19 cellular contexts compared by ENCODE assay signal in genomic region chr17:20203021-20203420, GRCh38.
DNase-seq lines count a peak whose midpoint lies in the region; ATAC-seq, FAIRE-seq and TF ChIP-seq lines count a peak whose summit lies in the region.
"Had no signal": no experiment of that assay in that cellular context is flagged by ENCODE, and none has a peak within 500 bp of the region (broad histone marks: within the 10 kb centered on the region; RNA-seq: fewer than 3 reads in every experiment).

No MANE protein-coding gene starts in this region.

- H3K9ac ChIP-seq in astrocyte (ENCODE audit: low read length) = no peak overlapping the region
- H3K9ac ChIP-seq in kidney (ENCODE audit: low read length in 2 of 2) = no peak overlapping the region
- H3K9ac ChIP-seq: BLaER1 had no signal

- H3K79me2 ChIP-seq in astrocyte (ENCODE audit: insufficient read depth, low read length) = peaks cover 46% of the 10 kb centered on the region

- H3K27me3 ChIP-seq in astrocyte (ENCODE audit: insufficient read depth, low read length) = no peaks in the 10 kb centered on the region
- no peaks in the 10 kb centered on the region for H3K27me3 ChIP-seq in layer of hippocampus (ENCODE audit: control insufficient read depth, insufficient read depth, low read length)
- H3K27me3 ChIP-seq: BLaER1 had no signal

- no peak overlapping the region for H3K27ac ChIP-seq in astrocyte (ENCODE audit: low read depth, low read length)
- peak overlapping the region; percentile 24 for H3K27ac ChIP-seq in layer of hippocampus (ENCODE audit: low read depth, low read length)
- no peak overlapping the region for H3K27ac ChIP-seq in kidney (ENCODE audit: low read depth in 2 of 2, low read length in 2 of 2)
- H3K27ac ChIP-seq: 22Rv1, BLaER1, HL-60 had no signal

- intact Hi-C loops in natural killer cell (cut with micrococcal nuclease) = no loop called here
- intact Hi-C loops in kidney (cut with DNase I) = no loop called here

- H3K4me1 Mint-ChIP-seq in natural killer cell treated with Interleukin-12 subunit alpha and Interleukin-12 subunit beta and Interleukin-15 and Interleukin-18, amount 100 ng/mL, for 72 hours (ENCODE audit: low read depth in 2 of 2) = peaks cover 29 to 37% of the 10 kb centered on the region in 2 donors
- H3K4me1 Mint-ChIP-seq in natural killer cell (peaks cover 25 to 26% of the 10 kb centered on the region in 2 donors), astrocyte (ENCODE audit: low read depth, unreplicated experiment) (peaks cover 60% of the 10 kb centered on the region), nephron progenitor cell (peaks cover 33% of the 10 kb centered on the region)

- no peaks in the 10 kb centered on the region for H3K9me3 Mint-ChIP-seq in natural killer cell treated with Interleukin-12 subunit alpha and Interleukin-12 subunit beta and Interleukin-15 and Interleukin-18, amount 100 ng/mL, for 72 hours
- H3K9me3 Mint-ChIP-seq in natural killer cell (peaks cover 0 to 3% of the 10 kb centered on the region in 2 donors), astrocyte (ENCODE audit: unreplicated experiment) (peaks cover 4% of the 10 kb centered on the region), nephron progenitor cell (peaks cover 17% of the 10 kb centered on the region)

- no peaks in the 10 kb centered on the region for H3K36me3 ChIP-seq in astrocyte (ENCODE audit: insufficient read depth, low read length)
- H3K36me3 ChIP-seq in kidney (ENCODE audit: control insufficient read depth in 1 of 2, insufficient read depth in 2 of 2, low read length in 2 of 2) = no peaks in the 10 kb centered on the region

- H3K4me3 Mint-ChIP-seq in natural killer cell treated with Interleukin-12 subunit alpha and Interleukin-12 subunit beta and Interleukin-15 and Interleukin-18, amount 100 ng/mL, for 72 hours = no peak overlapping the region
- H3K4me3 Mint-ChIP-seq in natural killer cell (no peak overlapping the region), astrocyte (ENCODE audit: unreplicated experiment) (no peak overlapping the region), nephron progenitor cell (no peak overlapping the region)

- peak overlapping the region; percentile 62 to 92 for H3K27ac Mint-ChIP-seq in natural killer cell treated with Interleukin-12 subunit alpha and Interleukin-12 subunit beta and Interleukin-15 and Interleukin-18, amount 100 ng/mL, for 72 hours
- H3K27ac Mint-ChIP-seq in natural killer cell (no peak overlapping the region), astrocyte (ENCODE audit: unreplicated experiment) (peak overlapping the region; percentile 75), nephron progenitor cell (no peak overlapping the region)

- H3K4me3 ChIP-seq in astrocyte (ENCODE audit: insufficient read depth, low read depth, low read length) = no peak overlapping the region
- no peak overlapping the region for H3K4me3 ChIP-seq in kidney (ENCODE audit: low read length in 2 of 2)
- H3K4me3 ChIP-seq: BLaER1 had no signal

- no peaks in the 10 kb centered on the region for H3K9me3 ChIP-seq in astrocyte (ENCODE audit: insufficient read depth, low read depth, low read length)
- H3K9me3 ChIP-seq in kidney (ENCODE audit: control insufficient read depth in 1 of 2, low read length in 2 of 2) = no peaks in the 10 kb centered on the region

- no peak for DNase-seq in natural killer cell treated with Interleukin-12 subunit alpha and Interleukin-12 subunit beta and Interleukin-15 and Interleukin-18, amount 100 ng/mL, for 72 hours (ENCODE audit: low spot score)
- DNase-seq in natural killer cell (no peak), astrocyte (ENCODE audit: low read depth) (no peak), HK-2 (ENCODE audit: unreplicated experiment) (no peak), GM19239 (ENCODE audit: insufficient read length, low spot score) (no peak), kidney (no peak), nephron progenitor cell (no peak)
- DNase-seq: DMS153, EL, KG1, NCI-H1092, NCI-H2107, NCI-H345, NCI-H526 treated with DMSO at 0.1 percent for 48 hours, Right ventricle myocardium superior had no signal

- H3K4me2 ChIP-seq in astrocyte (ENCODE audit: low read length) = no peak overlapping the region
- H3K4me2 ChIP-seq: BLaER1 had no signal

- no peak for ATAC-seq in natural killer cell treated with Interleukin-12 subunit alpha and Interleukin-12 subunit beta and Interleukin-15 and Interleukin-18, amount 100 ng/mL, for 72 hours
- ATAC-seq in natural killer cell = no peak

- H3K36me3 Mint-ChIP-seq in natural killer cell treated with Interleukin-12 subunit alpha and Interleukin-12 subunit beta and Interleukin-15 and Interleukin-18, amount 100 ng/mL, for 72 hours = peaks cover 16% of the 10 kb centered on the region
- H3K36me3 Mint-ChIP-seq in natural killer cell (peaks cover 7% of the 10 kb centered on the region), astrocyte (ENCODE audit: low read depth, unreplicated experiment) (peaks cover 17% of the 10 kb centered on the region), nephron progenitor cell (ENCODE audit: low read depth) (peaks cover 24% of the 10 kb centered on the region)

- no peaks in the 10 kb centered on the region for H3K27me3 Mint-ChIP-seq in natural killer cell treated with Interleukin-12 subunit alpha and Interleukin-12 subunit beta and Interleukin-15 and Interleukin-18, amount 100 ng/mL, for 72 hours
- H3K27me3 Mint-ChIP-seq in natural killer cell (ENCODE audit: low read depth in 2 of 2) = no peaks in the 10 kb centered on the region
- no peaks in the 10 kb centered on the region for H3K27me3 Mint-ChIP-seq in astrocyte (ENCODE audit: low read depth, unreplicated experiment)
- H3K27me3 Mint-ChIP-seq in nephron progenitor cell (ENCODE audit: low read depth, poor library complexity) = no peaks in the 10 kb centered on the region

- H4K20me1 ChIP-seq in astrocyte (ENCODE audit: insufficient read depth, low read length) = no peaks in the 10 kb centered on the region
- H4K20me1 ChIP-seq: BLaER1 had no signal

- H2AFZ ChIP-seq in astrocyte (ENCODE audit: low read depth, low read length) = no peak overlapping the region

- FAIRE-seq in astrocyte (lab: Jason Lieb, UNC) (no peak), GM19239 (lab: Jason Lieb, UNC) (no peak), kidney (lab: Jason Lieb, UNC) (no peak)

- H3K4me1 ChIP-seq in astrocyte (ENCODE audit: insufficient read depth, low read length) = peaks cover 45% of the 10 kb centered on the region
- no peaks in the 10 kb centered on the region for H3K4me1 ChIP-seq in kidney (ENCODE audit: control insufficient read depth in 1 of 2, insufficient read depth in 1 of 2, low read depth in 1 of 2, low read length in 2 of 2)

- TF ChIP-seq CTCF in natural killer cell (IDR thresholded peaks at IDR 0.05) (no peak), astrocyte (IDR thresholded peaks at IDR 0.05; ENCODE audit: insufficient read depth, low read depth, low read length) (no peak), kidney (IDR thresholded peaks at IDR 0.05; ENCODE audit: borderline replicate concordance, extremely low read depth, insufficient read depth) (no peak), nephron progenitor cell (IDR thresholded peaks at IDR 0.05) (no peak)

Comparison
In these comparisons a context has a peak if more than half of its experiments do, and no peak if none do; other contexts are left out.
1. H3K27ac Mint-ChIP-seq: peak in natural killer cell treated with Interleukin-12 subunit alpha and Interleukin-12 subunit beta and Interleukin-15 and Interleukin-18, amount 100 ng/mL, for 72 hours (2 of 2) and astrocyte (single experiment); none in natural killer cell (0 of 2) and nephron progenitor cell (single experiment).